Comparison of ENCODE assay signal across 26 cellular contexts in genomic region chr18:3118195-3119010, GRCh38.
A peak's percentile ranks its signal among the peaks of the same experiment; 100 is the strongest.
DNase-seq lines count a peak whose midpoint lies in the region; ATAC-seq, FAIRE-seq and TF ChIP-seq lines count a peak whose summit lies in the region.
"Had no signal": no experiment of that assay in that cellular context is flagged by ENCODE, and none has a peak within 500 bp of the region (broad histone marks: within the 10 kb centered on the region; RNA-seq: fewer than 3 reads in every experiment).

No MANE protein-coding gene starts in this region.

- no peak overlapping the region for H3K9ac ChIP-seq in endothelial cell of umbilical vein (replicated peaks; ENCODE audit: extremely low read depth, insufficient read depth, low read length)
- peak overlapping the region in 1 of 2 donors; percentile 51 for H3K9ac ChIP-seq in liver (ENCODE audit: low read depth in 1 of 2, low read length in 2 of 2)

- ATAC-seq in GM23338 (peak; percentile 36; the same call in 2 of the 3 replicates), gastrocnemius medialis (no peak), GM18519 (IDR thresholded peaks at IDR 0.05; ENCODE audit: low FRiP score, unreplicated experiment) (no peak)
- ATAC-seq: left cardiac atrium had no signal

- H3K4me1 ChIP-seq in GM23338 (ENCODE audit: insufficient read depth) (peaks cover 8% of the 10 kb centered on the region; the same call in 1 of the 2 replicates), endothelial cell of umbilical vein (ENCODE audit: control insufficient read depth, extremely low read depth, insufficient read depth, low read length) (no peaks in the 10 kb centered on the region), liver (ENCODE audit: control insufficient read depth in 4 of 4, insufficient read depth in 4 of 4, low read length in 3 of 4) (peaks cover 0 to 13% (median 10%) of the 10 kb centered on the region in 4 donors), gastrocnemius medialis (peaks cover 8% of the 10 kb centered on the region in 2 donors)
- H3K4me1 ChIP-seq: tibial artery had no signal

- no peak overlapping the region; the same call in 1 of the 2 replicates for H3K27ac Mint-ChIP-seq in GM23338
- H3K27ac Mint-ChIP-seq: activated naive CD4-positive, alpha-beta T cell treated with anti-CD3 and anti-CD28 coated beads for 36 hours; CD14-positive monocyte; nephron had no signal

- in situ Hi-C loops in gastrocnemius medialis (cut with MboI; ENCODE audit: low sequenced_read_pairs in 4 of 4): loop anchor here in 1 of 4 donors (25.0 kb wide), 1 partner anchor 106 kb away; the partner anchor contains the start of gene LPIN2

- no peaks in the 10 kb centered on the region for H4K20me1 ChIP-seq in GM23338 (replicated peaks; ENCODE audit: insufficient read depth)
- no peaks in the 10 kb centered on the region for H4K20me1 ChIP-seq in endothelial cell of umbilical vein (replicated peaks; ENCODE audit: control insufficient read depth, extremely low read depth, insufficient read depth, low read length)

- no TSS peak for BruUV-seq in endothelial cell of umbilical vein (replicated peaks; lab: Mats Ljungman, UMichigan)

- H3K4me3 ChIP-seq in GM23338 (no peak overlapping the region), endothelial cell of umbilical vein (replicated peaks in 1 of 3; ENCODE audit: insufficient read depth in 1 of 3, low read depth in 1 of 3, low read length in 3 of 3) (no peak overlapping the region), liver (ENCODE audit: low read depth in 1 of 3, low read length in 3 of 3) (no peak overlapping the region), gastrocnemius medialis (no peak overlapping the region)
- H3K4me3 ChIP-seq: adrenal gland, HAP-1, heart left ventricle, K562, ovary, tibial artery had no signal

- H3K79me2 ChIP-seq in GM23338 (replicated peaks; ENCODE audit: insufficient read depth) (no peaks in the 10 kb centered on the region), endothelial cell of umbilical vein (ENCODE audit: control insufficient read depth, insufficient read depth, low read length) (no peaks in the 10 kb centered on the region)

- H2AFZ ChIP-seq in GM23338 (no peak overlapping the region), endothelial cell of umbilical vein (ENCODE audit: low read depth, low read length) (no peak overlapping the region)

- 76% methylated on average over 10 of the region's 10 CpGs for WGBS in liver

- TF ChIP-seq CTCF in GM23338 (conservative IDR thresholded peaks at IDR 0.05; ENCODE audit: low read depth in 2 of 2) (no peak), endothelial cell of umbilical vein (IDR thresholded peaks at IDR 0.05; ENCODE audit: extremely low read depth in 1 of 2, insufficient read depth in 1 of 2, low read depth in 1 of 2, low read length in 2 of 2) (no peak), liver (IDR thresholded peaks at IDR 0.05; ENCODE audit: low read depth, low read length, missing input control) (no peak), gastrocnemius medialis (IDR thresholded peaks at IDR 0.05 in 4 of 5, conservative IDR thresholded peaks at IDR 0.05 in 1 of 5) (no peak)

- H3K9me3 ChIP-seq in endothelial cell of umbilical vein (replicated peaks; ENCODE audit: control insufficient read depth, insufficient read depth, low read length) (no peaks in the 10 kb centered on the region), liver (ENCODE audit: control insufficient read depth in 4 of 4, low read length in 3 of 4) (no peaks in the 10 kb centered on the region), gastrocnemius medialis (no peaks in the 10 kb centered on the region)
- H3K9me3 ChIP-seq: adrenal gland, HAP-1, heart left ventricle, ovary, tibial artery had no signal

- DNase-seq in GM23338 (ENCODE audit: low spot score) (peak; percentile 67), endothelial cell of umbilical vein (ENCODE audit: low read depth, low spot score) (no peak), gastrocnemius medialis (no peak), dedifferentiated amniotic fluid mesenchymal stem cell (ENCODE audit: extremely low spot score) (no peak)
- no peak for DNase-seq in activated naive CD4-positive, alpha-beta T cell (lab: John Stamatoyannopoulos, UW)
- DNase-seq: activated CD4-positive, CD25-positive, alpha-beta regulatory T cell; activated naive CD4-positive, alpha-beta T cell treated with anti-CD3 and anti-CD28 coated beads for 36 hours; erythroblast; foreskin fibroblast; heart left ventricle; left cardiac atrium; NCI-H1105 treated with DMSO at 0.1 percent for 48 hours; NCI-H82; ovary; retina; stimulated activated CD4-positive, alpha-beta T cell treated with anti-CD3 and anti-CD28 coated beads, Interleukin-2, amount 100 ng/mL, for 24 hours; T-helper 1 cell; tibial artery had no signal

- H3K36me3 Mint-ChIP-seq in GM23338 (ENCODE audit: low read depth): no peaks in the 10 kb centered on the region
- H3K36me3 Mint-ChIP-seq: brain, CD14-positive monocyte had no signal

- CTCF ChIA-PET in endothelial cell of umbilical vein (lab: Charles Lee): interaction anchor here (2.2 to 5.9 kb wide), 3 partner anchors 10 to 55 kb away, joined by 6 to 33 read pairs (median 10); no protein-coding TSS in a partner anchor

- intact Hi-C loops in endothelial cell of umbilical vein (cut with micrococcal nuclease): no loop called here
- intact Hi-C loops in gastrocnemius medialis (cut with DNase I; ENCODE audit: low total_unique reads): no loop called here

- peak; percentile 8 for FAIRE-seq in endothelial cell of umbilical vein (lab: Jason Lieb, UNC)
- FAIRE-seq: K562 had no signal

- H3K4me2 ChIP-seq in GM23338 (peak overlapping the region; percentile 57; the same call in 1 of the 2 replicates), endothelial cell of umbilical vein (ENCODE audit: insufficient read depth, low read length) (no peak overlapping the region)

- peaks cover 18% of the 10 kb centered on the region for H3K27me3 ChIP-seq in GM23338 (ENCODE audit: insufficient read depth)
- H3K27me3 ChIP-seq in endothelial cell of umbilical vein (ENCODE audit: control insufficient read depth in 2 of 2, insufficient read depth in 2 of 2, low read length in 2 of 2): no peaks in the 10 kb centered on the region
- H3K27me3 ChIP-seq in liver (ENCODE audit: control insufficient read depth in 4 of 4, insufficient read depth in 4 of 4, low read length in 3 of 4): no peaks in the 10 kb centered on the region
- no peaks in the 10 kb centered on the region for H3K27me3 ChIP-seq in gastrocnemius medialis
- H3K27me3 ChIP-seq: adrenal gland, heart left ventricle, ovary, tibial artery had no signal

- H3K9me2 ChIP-seq in GM23338 (ENCODE audit: insufficient read depth): no peaks in the 10 kb centered on the region

- H3F3A ChIP-seq in GM23338 (replicated peaks; ENCODE audit: low read depth): no peaks in the 10 kb centered on the region

- TF ChIP-seq RAD21 in liver (IDR thresholded peaks at IDR 0.05): no peak

- peaks cover 3% of the 10 kb centered on the region for H3K27me3 Mint-ChIP-seq in GM23338 (ENCODE audit: insufficient read depth, low read depth, poor library complexity)
- H3K27me3 Mint-ChIP-seq: brain had no signal

- no peak overlapping the region for H3K4me3 Mint-ChIP-seq in GM23338
- H3K4me3 Mint-ChIP-seq: activated naive CD4-positive, alpha-beta T cell treated with anti-CD3 and anti-CD28 coated beads for 36 hours; brain; CD14-positive monocyte; nephron had no signal

- H3K9me1 ChIP-seq in endothelial cell of umbilical vein (replicated peaks; ENCODE audit: control insufficient read depth, extremely low read depth, insufficient read depth, low read length): no peaks in the 10 kb centered on the region

- TF ChIP-seq POLR2A in endothelial cell of umbilical vein (IDR thresholded peaks at IDR 0.05; ENCODE audit: low read depth, low read length): no peak
- no peak for TF ChIP-seq POLR2A in gastrocnemius medialis (IDR thresholded peaks at IDR 0.05)

- H3K36me3 ChIP-seq in GM23338 (ENCODE audit: insufficient read depth) (no peaks in the 10 kb centered on the region), endothelial cell of umbilical vein (ENCODE audit: control insufficient read depth in 2 of 2, extremely low read depth in 1 of 2, insufficient read depth in 2 of 2, low read length in 2 of 2) (no peaks in the 10 kb centered on the region), liver (ENCODE audit: control insufficient read depth in 4 of 4, insufficient read depth in 3 of 4, low read depth in 1 of 4, low read length in 3 of 4) (peaks cover 0 to 2% (median 0%) of the 10 kb centered on the region in 4 donors), gastrocnemius medialis (peaks cover 0 to 21% of the 10 kb centered on the region in 2 donors)
- H3K36me3 ChIP-seq: adrenal gland, HAP-1, ovary had no signal

- dilution Hi-C loops in endothelial cell of umbilical vein (cut with MboI; ENCODE audit: extremely low pct_ligation_motif_present, low sequenced_read_pairs): no loop called here

- H3K27ac ChIP-seq in GM23338 (ENCODE audit: low read depth): peak overlapping the region; percentile 14; the same call in 1 of the 2 replicates
- H3K27ac ChIP-seq in endothelial cell of umbilical vein (ENCODE audit: insufficient read depth, low read depth, low read length): no peak overlapping the region
- peak overlapping the region; percentile 81 to 89 for H3K27ac ChIP-seq in liver (ENCODE audit: low read depth in 1 of 2, low read length in 2 of 2)
- peak overlapping the region; percentile 69 to 80 (median 74) for H3K27ac ChIP-seq in gastrocnemius medialis
- H3K27ac ChIP-seq: ovary, tibial artery had no signal

- peaks cover 20% of the 10 kb centered on the region; the same call in 2 of the 3 replicates for H3K4me1 Mint-ChIP-seq in GM23338
- H3K4me1 Mint-ChIP-seq: brain, nephron had no signal

- H3K9me3 Mint-ChIP-seq in GM23338: no peaks in the 10 kb centered on the region
- H3K9me3 Mint-ChIP-seq: activated naive CD4-positive, alpha-beta T cell treated with anti-CD3 and anti-CD28 coated beads for 36 hours; brain; CD14-positive monocyte; nephron had no signal

- POLR2A ChIA-PET in endothelial cell of umbilical vein (lab: Charles Lee): no interaction called here

TF ChIP-seq in GM23338, 12 proteins besides CTCF, POLR2A, EP300 and RAD21 (continues in another document):
- TF ChIP-seq ZNF114 (CRISPR knock-in tag; IDR thresholded peaks at IDR 0.05): no peak

TF ChIP-seq in endothelial cell of umbilical vein, 7 proteins besides CTCF, POLR2A, EP300 and RAD21 (continues in another document):
- TF ChIP-seq POLR2AphosphoS5 (IDR thresholded peaks at IDR 0.05; ENCODE audit: insufficient read depth, low read depth, low read length): no peak
- TF ChIP-seq FOS (IDR thresholded peaks at IDR 0.05; ENCODE audit: borderline replicate concordance, insufficient read depth, low read length): no peak
- no peak for TF ChIP-seq JUN (IDR thresholded peaks at IDR 0.05; ENCODE audit: borderline replicate concordance, insufficient read depth, insufficient read length, low read depth)
- no peak for TF ChIP-seq EZH2 (IDR thresholded peaks at IDR 0.05; ENCODE audit: borderline replicate concordance, low read depth, low read length, severe bottlenecking)

TF ChIP-seq in liver, 16 proteins besides CTCF, POLR2A, EP300 and RAD21 (continues in another document):
- TF ChIP-seq TAF1 (conservative IDR thresholded peaks at IDR 0.05) (no peak), ATF3 (IDR thresholded peaks at IDR 0.05) (no peak), HNF4G (IDR thresholded peaks at IDR 0.05) (no peak)
